In the genomic region with DNA sequence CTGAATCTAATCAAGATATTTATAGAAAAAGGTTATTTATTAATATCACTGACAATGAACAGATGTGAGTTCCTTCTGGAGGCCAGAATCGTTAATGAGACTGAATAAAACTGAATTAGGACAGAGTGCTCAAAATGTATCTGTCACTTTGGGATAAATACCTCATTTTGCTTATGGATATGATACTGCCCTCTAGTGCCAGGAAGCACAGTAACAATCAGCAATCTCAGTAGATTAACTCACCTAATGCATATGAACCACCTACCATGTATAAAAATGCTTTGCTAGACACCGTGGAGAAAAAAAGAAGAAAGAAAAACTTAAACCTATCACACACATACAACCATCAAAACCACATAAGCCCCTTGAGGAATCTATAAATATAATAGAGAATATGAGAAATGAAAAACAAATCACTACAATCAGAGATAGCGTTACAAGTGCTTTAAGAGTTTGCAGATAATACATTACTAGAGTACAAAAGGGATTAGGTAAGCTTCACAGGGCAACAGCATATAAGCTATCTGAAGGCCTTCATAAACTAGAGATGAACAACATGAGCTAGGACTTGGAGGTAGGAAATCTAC, we compare ENCODE assay signal across 7 cellular contexts.
DNase-seq lines count a peak whose midpoint lies in the region; ATAC-seq and TF ChIP-seq lines count a peak whose summit lies in the region.

No MANE protein-coding gene starts in this region.

- H3K4me1 ChIP-seq in GM23338 (ENCODE audit: insufficient read depth), result peaks cover 12% of the 10 kb centered on the region

- no peak overlapping the region for H2AFZ ChIP-seq in GM23338

- H3K27ac Mint-ChIP-seq in GM23338, result no peak overlapping the region
- no peak overlapping the region for H3K27ac Mint-ChIP-seq in stimulated activated effector memory CD8-positive, alpha-beta T cell treated with anti-CD3 and anti-CD28 coated beads, Interleukin-12 subunit alpha, Interleukin-12 subunit beta, amount 100 ng/mL, for 72 hours

- peaks cover 8% of the 10 kb centered on the region for H3K4me1 Mint-ChIP-seq in GM23338
- H3K4me1 Mint-ChIP-seq in stimulated activated effector memory CD8-positive, alpha-beta T cell treated with anti-CD3 and anti-CD28 coated beads, Interleukin-12 subunit alpha, Interleukin-12 subunit beta, amount 100 ng/mL, for 72 hours, result peaks cover 30% of the 10 kb centered on the region

- ATAC-seq in GM23338 (peak; percentile 68), HG03039 (IDR thresholded peaks at IDR 0.05; ENCODE audit: unreplicated experiment) (no peak), GM18868 (IDR thresholded peaks at IDR 0.05; ENCODE audit: unreplicated experiment) (no peak)
- ATAC-seq in stimulated activated effector memory CD8-positive, alpha-beta T cell treated with anti-CD3 and anti-CD28 coated beads, Interleukin-12 subunit alpha, Interleukin-12 subunit beta, amount 100 ng/mL, for 72 hours, result peak; percentile 63

- H3K27me3 Mint-ChIP-seq in GM23338 (ENCODE audit: insufficient read depth, low read depth, poor library complexity), result peaks cover 3% of the 10 kb centered on the region

- no peaks in the 10 kb centered on the region for H3K9me2 ChIP-seq in GM23338 (ENCODE audit: insufficient read depth)

- peaks cover 2% of the 10 kb centered on the region; the same call in 1 of the 3 replicates for H3K9me3 Mint-ChIP-seq in GM23338
- no peaks in the 10 kb centered on the region for H3K9me3 Mint-ChIP-seq in stimulated activated effector memory CD8-positive, alpha-beta T cell treated with anti-CD3 and anti-CD28 coated beads, Interleukin-12 subunit alpha, Interleukin-12 subunit beta, amount 100 ng/mL, for 72 hours

- no peaks in the 10 kb centered on the region for H3K27me3 ChIP-seq in GM23338 (ENCODE audit: insufficient read depth)

- no peaks in the 10 kb centered on the region for H3F3A ChIP-seq in GM23338 (replicated peaks; ENCODE audit: low read depth)

- peak overlapping the region; percentile 46 for H3K27ac ChIP-seq in GM23338 (ENCODE audit: low read depth)

- no peak overlapping the region for H3K4me3 ChIP-seq in GM23338
- no peak overlapping the region for H3K4me3 ChIP-seq in fibroblast of mammary gland (ENCODE audit: control insufficient read depth, low read depth, low read length)

- no peaks in the 10 kb centered on the region for H3K36me3 ChIP-seq in GM23338 (ENCODE audit: insufficient read depth)

- TF ChIP-seq CTCF in GM23338 (conservative IDR thresholded peaks at IDR 0.05; ENCODE audit: low read depth in 2 of 2), result peak; percentile 76 to 87
- peak; percentile 86 for TF ChIP-seq CTCF in fibroblast of mammary gland (conservative IDR thresholded peaks at IDR 0.05; ENCODE audit: control insufficient read depth, insufficient read depth, low read depth, low read length)

- DNase-seq in D341Med (ENCODE audit: low spot score) (peak; percentile 50), GM23338 (ENCODE audit: low spot score) (peak; percentile 60), SK-N-DZ (ENCODE audit: low spot score) (peak; percentile 46), fibroblast of mammary gland (ENCODE audit: low read depth) (peak; percentile 45)
- DNase-seq in stimulated activated effector memory CD8-positive, alpha-beta T cell treated with anti-CD3 and anti-CD28 coated beads, Interleukin-12 subunit alpha, Interleukin-12 subunit beta, amount 100 ng/mL, for 72 hours (ENCODE audit: low spot score in 2 of 2), result no peak

- peaks cover 7% of the 10 kb centered on the region for H3K36me3 Mint-ChIP-seq in GM23338 (ENCODE audit: low read depth)
- no peaks in the 10 kb centered on the region for H3K36me3 Mint-ChIP-seq in stimulated activated effector memory CD8-positive, alpha-beta T cell treated with anti-CD3 and anti-CD28 coated beads, Interleukin-12 subunit alpha, Interleukin-12 subunit beta, amount 100 ng/mL, for 72 hours

- H4K20me1 ChIP-seq in GM23338 (replicated peaks; ENCODE audit: insufficient read depth), result peaks cover 7% of the 10 kb centered on the region

- H3K4me2 ChIP-seq in GM23338, result no peak overlapping the region

- no peak overlapping the region for H3K4me3 Mint-ChIP-seq in GM23338
- no peak overlapping the region for H3K4me3 Mint-ChIP-seq in stimulated activated effector memory CD8-positive, alpha-beta T cell treated with anti-CD3 and anti-CD28 coated beads, Interleukin-12 subunit alpha, Interleukin-12 subunit beta, amount 100 ng/mL, for 72 hours

- peaks cover 8% of the 10 kb centered on the region; the same call in 1 of the 2 replicates for H3K79me2 ChIP-seq in GM23338 (replicated peaks; ENCODE audit: insufficient read depth)

TF ChIP-seq in GM23338, 12 proteins besides CTCF, POLR2A, EP300 and RAD21 (continues in another document):
- TF ChIP-seq STAT1 (IDR thresholded peaks at IDR 0.05; ENCODE audit: unreplicated experiment), result no peak
- no peak for TF ChIP-seq ZNF331 (CRISPR knock-in tag; IDR thresholded peaks at IDR 0.05; ENCODE audit: low read depth)
- no peak for TF ChIP-seq REST (IDR thresholded peaks at IDR 0.05; ENCODE audit: unreplicated experiment)

Comparison
In these comparisons a context has a peak if more than half of its experiments do, and no peak if none do; other contexts are left out.
1. DNase-seq: peak in D341Med (single experiment), GM23338 (single experiment), SK-N-DZ (single experiment) and fibroblast of mammary gland (single experiment); none in stimulated activated effector memory CD8-positive, alpha-beta T cell treated with anti-CD3 and anti-CD28 coated beads, Interleukin-12 subunit alpha, Interleukin-12 subunit beta, amount 100 ng/mL, for 72 hours (0 of 2).
2. ATAC-seq: peak in GM23338 (single experiment) and stimulated activated effector memory CD8-positive, alpha-beta T cell treated with anti-CD3 and anti-CD28 coated beads, Interleukin-12 subunit alpha, Interleukin-12 subunit beta, amount 100 ng/mL, for 72 hours (single experiment); none in HG03039 (single experiment) and GM18868 (single experiment).